Comparison of ENCODE assay signal across 9 cellular contexts in the genomic region with DNA sequence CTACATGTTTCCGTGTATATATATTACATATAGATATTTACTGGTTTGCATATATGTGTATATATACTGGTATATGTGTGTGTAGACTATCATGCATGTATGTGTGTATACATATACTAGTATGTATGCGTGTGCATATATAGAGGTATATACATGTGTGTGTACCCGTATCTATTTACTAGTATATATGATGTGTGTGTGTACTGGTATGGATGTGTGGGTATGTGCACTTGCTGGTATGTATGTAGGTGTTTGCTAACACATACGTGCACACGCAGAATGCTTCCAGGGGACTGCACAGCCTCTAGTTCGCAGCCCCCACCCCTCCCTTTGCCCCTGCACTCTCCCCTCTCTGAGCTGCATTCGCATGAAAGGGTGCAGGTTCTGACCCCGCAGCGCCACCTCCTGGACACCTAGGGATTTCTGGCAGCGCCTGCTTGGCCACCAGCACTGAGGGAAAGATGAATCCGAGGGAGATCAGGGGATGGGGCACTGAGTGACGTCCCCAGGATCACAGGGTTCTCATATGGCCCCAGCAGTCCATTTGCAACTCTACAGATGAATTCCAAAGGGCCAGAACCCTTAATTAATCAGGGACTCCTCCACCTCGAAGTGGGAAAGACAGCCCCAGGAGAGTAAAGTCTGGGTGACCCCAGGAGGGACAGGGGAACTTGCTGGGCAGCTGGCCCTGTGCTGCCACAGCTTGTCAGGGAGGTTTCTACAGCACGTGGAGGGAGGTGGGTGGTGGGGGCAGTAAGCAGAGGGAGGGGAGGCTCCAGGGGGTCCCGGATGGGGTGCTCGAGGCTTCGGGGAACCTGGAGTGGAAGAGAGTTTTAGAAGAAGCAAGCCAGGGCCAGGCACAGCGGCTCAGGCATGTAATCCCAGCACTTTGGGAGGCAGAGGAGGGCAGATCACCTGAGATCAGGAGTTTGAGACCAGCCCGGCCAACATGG.
DNase-seq lines count a peak whose midpoint lies in the region; ATAC-seq, FAIRE-seq and TF ChIP-seq lines count a peak whose summit lies in the region.
"Had no signal": no experiment of that assay in that cellular context is flagged by ENCODE, and none has a peak within 500 bp of the region (broad histone marks: within the 10 kb centered on the region; RNA-seq: fewer than 3 reads in every experiment).

No MANE protein-coding gene starts in this region.

- no peak overlapping the region; the same call in 1 of the 2 replicates for H3K27ac Mint-ChIP-seq in HFFc6
- H3K27ac Mint-ChIP-seq: activated B cell treated with CpG ODN at 0.5 μM for 24 hours had no signal

- no peak overlapping the region for H3K4me3 Mint-ChIP-seq in HFFc6
- H3K4me3 Mint-ChIP-seq: activated B cell treated with CpG ODN at 0.5 μM for 24 hours had no signal

- TF ChIP-seq CTCF in D721Med (IDR thresholded peaks at IDR 0.05; ENCODE audit: insufficient read depth, missing control alignments) (peak; percentile 91), HFFc6 (IDR thresholded peaks at IDR 0.05) (peak; percentile 95)

- no peaks in the 10 kb centered on the region for H3K36me3 Mint-ChIP-seq in HFFc6 (ENCODE audit: low read depth)

- no peak for ATAC-seq in GM21576 (IDR thresholded peaks at IDR 0.05; ENCODE audit: unreplicated experiment)

- H3K9me3 Mint-ChIP-seq in HFFc6 = no peaks in the 10 kb centered on the region
- H3K9me3 Mint-ChIP-seq: activated B cell treated with CpG ODN at 0.5 μM for 24 hours had no signal

- H3K27me3 Mint-ChIP-seq in HFFc6 (ENCODE audit: insufficient read depth) = peaks cover 5% of the 10 kb centered on the region

- DNase-seq in D721Med (ENCODE audit: insufficient read length, low spot score) (peak; percentile 80), HFFc6 (peak; percentile 43), NCI-H345 treated with DMSO at 0.1 percent for 48 hours (lab: John Stamatoyannopoulos, UW; ENCODE audit: unreplicated experiment) (peak; percentile 63), lung microvascular endothelial cell (ENCODE audit: low read depth in 2 of 2) (peak; percentile 61 to 76)
- DNase-seq in activated CD4-positive, alpha-beta T cell treated with anti-CD3 and anti-CD28 coated beads, Interleukin-2, amount 50 U/mL, for 24 hours (ENCODE audit: low read depth in 1 of 2, low spot score in 1 of 2) = peak; percentile 39 to 55
- DNase-seq in effector CD4-positive, alpha-beta T cell = peak; percentile 31
- peak; percentile 60 to 70 for DNase-seq in stimulated activated CD8-positive, alpha-beta memory T cell treated with anti-CD3 and anti-CD28 coated beads, Interleukin-2, amount 100 ng/mL, for 48 hours (ENCODE audit: low read depth in 2 of 2)
- DNase-seq: activated B cell treated with CpG ODN at 0.5 μM for 24 hours had no signal

- no peak for FAIRE-seq in D721Med (lab: Jason Lieb, UNC)

- peaks cover 55% of the 10 kb centered on the region for H3K4me1 Mint-ChIP-seq in HFFc6 (ENCODE audit: low read depth)
